In the genomic region with DNA sequence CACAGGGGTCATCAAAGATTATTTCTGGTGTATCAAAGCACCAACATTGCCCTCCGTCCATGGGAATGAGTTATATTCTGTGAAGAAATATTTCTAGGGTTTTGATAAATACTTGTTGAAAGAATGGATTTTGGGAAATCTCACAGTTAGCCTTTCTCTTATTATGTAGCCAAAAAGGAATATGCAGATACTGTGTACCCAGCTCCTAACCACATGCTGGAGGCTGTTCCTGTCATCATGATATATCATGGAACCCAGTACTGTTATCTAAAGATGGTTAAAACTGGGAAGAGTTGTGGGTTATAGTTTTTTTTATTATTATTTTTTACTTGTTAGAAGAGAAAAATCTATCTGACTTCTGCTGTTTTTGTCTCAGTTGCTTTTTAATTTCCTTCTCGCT, we compare ENCODE assay signal across 19 cellular contexts.
"Had no signal": no experiment of that assay in that cellular context is flagged by ENCODE, and none has a peak within 500 bp of the region (broad histone marks: within the 10 kb centered on the region; RNA-seq: fewer than 3 reads in every experiment).

No MANE protein-coding gene starts in this region.

- H3K4me3 ChIP-seq: colonic mucosa, mucosa of descending colon, skin epidermis, transverse colon had no signal

- H3K4me1 Mint-ChIP-seq: immature natural killer cell; neural crest cell; stimulated activated naive CD8-positive, alpha-beta T cell treated with anti-CD3 and anti-CD28 coated beads, Interleukin-15, amount 100 ng/mL, for 72 hours had no signal

- H3K9me3 ChIP-seq: colonic mucosa, mucosa of descending colon, thoracic aorta, transverse colon had no signal

- H3K36me3 ChIP-seq: colonic mucosa, thoracic aorta, transverse colon had no signal

- H3K27ac ChIP-seq: colonic mucosa, thoracic aorta, transverse colon had no signal

- ATAC-seq: left colon; mucosa of descending colon; naive thymus-derived CD8-positive, alpha-beta T cell; stimulated activated naive B cell treated with anti-CD40 and anti-IgM and Interleukin-4, amounts not matched to agents 10 μg/mL and 1 μg/mL and 100 μg/mL, for 72 hours; stimulated activated naive CD8-positive, alpha-beta T cell treated with anti-CD3 and anti-CD28 coated beads, Interleukin-15, amount 100 ng/mL, for 72 hours had no signal

- H3K27me3 ChIP-seq: colonic mucosa, transverse colon had no signal

- H3K4me1 ChIP-seq: colonic mucosa had no signal

- H3K27me3 Mint-ChIP-seq: naive thymus-derived CD8-positive, alpha-beta T cell; stimulated activated naive B cell treated with anti-CD40 and anti-IgM and Interleukin-4, amounts not matched to agents 10 μg/mL and 1 μg/mL and 100 μg/mL, for 72 hours; stimulated activated naive CD8-positive, alpha-beta T cell treated with anti-CD3 and anti-CD28 coated beads, Interleukin-15, amount 100 ng/mL, for 72 hours had no signal

- H3K27ac Mint-ChIP-seq: immature natural killer cell; naive thymus-derived CD8-positive, alpha-beta T cell; stimulated activated naive B cell treated with anti-CD40 and anti-IgM and Interleukin-4, amounts not matched to agents 10 μg/mL and 1 μg/mL and 100 μg/mL, for 72 hours; stimulated activated naive CD8-positive, alpha-beta T cell treated with anti-CD3 and anti-CD28 coated beads, Interleukin-15, amount 100 ng/mL, for 72 hours had no signal

- H3K9me3 Mint-ChIP-seq: immature natural killer cell; naive thymus-derived CD8-positive, alpha-beta T cell; neural crest cell; stimulated activated naive B cell treated with anti-CD40 and anti-IgM and Interleukin-4, amounts not matched to agents 10 μg/mL and 1 μg/mL and 100 μg/mL, for 72 hours; stimulated activated naive CD8-positive, alpha-beta T cell treated with anti-CD3 and anti-CD28 coated beads, Interleukin-15, amount 100 ng/mL, for 72 hours had no signal

- H3K4me3 Mint-ChIP-seq: immature natural killer cell; naive thymus-derived CD8-positive, alpha-beta T cell; neural crest cell; stimulated activated naive B cell treated with anti-CD40 and anti-IgM and Interleukin-4, amounts not matched to agents 10 μg/mL and 1 μg/mL and 100 μg/mL, for 72 hours; stimulated activated naive CD8-positive, alpha-beta T cell treated with anti-CD3 and anti-CD28 coated beads, Interleukin-15, amount 100 ng/mL, for 72 hours had no signal

- DNase-seq: cerebellar nuclear complex; colonic mucosa; dermis blood vessel endothelial cell; erythroblast; immature natural killer cell; kidney; left colon; mucosa of descending colon; naive thymus-derived CD8-positive, alpha-beta T cell; posterior cingulate gyrus; stimulated activated CD4-positive, alpha-beta T cell treated with anti-CD3 and anti-CD28 coated beads, Interleukin-2, amount 100 ng/mL, for 24 hours; stimulated activated CD4-positive, alpha-beta T cell treated with anti-CD3 and anti-CD28 coated beads, Interleukin-4, amount 100 ng/mL, for 4 hours; stimulated activated naive B cell treated with anti-CD40 and anti-IgM and Interleukin-4, amounts not matched to agents 10 μg/mL and 1 μg/mL and 100 μg/mL, for 72 hours; stimulated activated naive CD8-positive, alpha-beta T cell treated with anti-CD3 and anti-CD28 coated beads, Interleukin-15, amount 100 ng/mL, for 72 hours; substantia nigra; transverse colon had no signal
